In the genomic region with DNA sequence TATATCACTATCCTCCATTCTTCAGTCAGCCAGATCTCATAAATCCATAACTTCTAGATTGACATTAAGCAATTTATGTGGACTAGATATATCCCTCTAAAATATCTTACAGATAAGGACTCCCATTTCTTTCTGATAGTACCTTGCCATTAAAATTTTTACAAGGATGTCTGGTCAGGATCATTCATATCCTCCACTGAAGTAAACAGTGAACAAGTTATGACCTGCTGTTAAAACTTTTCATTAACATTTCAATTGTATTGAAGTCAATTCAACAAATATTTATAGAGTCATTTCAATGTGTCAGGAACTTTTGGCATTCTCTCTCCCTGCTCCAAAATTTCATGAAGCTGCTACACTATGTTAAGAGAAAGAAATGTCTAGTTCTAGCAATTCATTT, we compare ENCODE assay signal across 22 cellular contexts.
"Had no signal": no experiment of that assay in that cellular context is flagged by ENCODE, and none has a peak within 500 bp of the region (broad histone marks: within the 10 kb centered on the region; RNA-seq: fewer than 3 reads in every experiment).

No MANE protein-coding gene starts in this region.

- ATAC-seq: Panc1, Right ventricle myocardium inferior, SK-N-SH treated with all-trans-retinoic acid at 6 μM for 48 hours had no signal

- H3K4me1 ChIP-seq: SJCRH30 had no signal

- H3K9me3 ChIP-seq: MG63, SJCRH30 had no signal

- H3K27me3 ChIP-seq: MG63, SJCRH30 had no signal

- H3K27ac ChIP-seq: HL-60, RWPE1, SJCRH30 had no signal

- H3K4me3 ChIP-seq: MG63, SJCRH30 had no signal

- H3K36me3 ChIP-seq: MG63, SJCRH30 had no signal

- DNase-seq: KBM-7, MG63, NCI-H1092, NCI-H1105 treated with DMSO at 0.1 percent for 48 hours, NCI-H1417 treated with DMSO at 0.1 percent for 48 hours, NCI-H187, NCI-H2029, NCI-H2081 treated with DMSO at 0.1 percent for 48 hours, NCI-H2171, NCI-H226, NCI-H446, NCI-H510A, NCI-H524 treated with DMSO at 0.1 percent for 48 hours, NCI-H69, NCI-H774, SHP77 treated with DMSO at 0.1 percent for 48 hours, SJCRH30 had no signal
